In the genomic region with DNA sequence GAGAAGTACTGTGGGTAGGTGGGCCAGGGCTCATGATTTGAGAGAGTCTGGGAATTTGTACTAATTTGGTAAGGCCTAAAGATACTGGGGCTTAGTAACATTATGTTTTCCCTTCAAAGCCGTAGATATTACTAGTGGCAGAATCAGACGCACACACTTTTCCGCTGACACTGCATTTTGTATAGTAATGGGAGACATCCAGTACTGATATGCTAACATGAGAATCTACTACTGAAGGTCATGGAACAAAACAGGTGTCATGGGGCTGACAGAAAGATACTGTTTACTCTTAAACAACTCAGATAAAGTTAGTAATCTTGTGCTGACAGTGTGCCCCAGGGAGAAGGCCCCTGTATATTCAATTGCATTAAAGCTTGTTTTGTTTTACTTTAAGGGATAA, we compare ENCODE assay signal across 24 cellular contexts. TPM values are rescaled to one million over a fixed set of nuclear protein-coding genes. Genes with fewer than 3 reads are reported as not detected.
DNase-seq lines count a peak whose midpoint lies in the region; ATAC-seq, FAIRE-seq and TF ChIP-seq lines count a peak whose summit lies in the region.
"Had no signal": no experiment of that assay in that cellular context is flagged by ENCODE, and none has a peak within 500 bp of the region (broad histone marks: within the 10 kb centered on the region; RNA-seq: fewer than 3 reads in every experiment).

No MANE protein-coding gene starts in this region.

- no peak for FAIRE-seq in H1 (lab: Jason Lieb, UNC)
- FAIRE-seq: GM19239 had no signal

- no peak overlapping the region for H2BK5ac ChIP-seq in H1 (ENCODE audit: low read depth, low read length)

- peaks cover 81% of the 10 kb centered on the region for H3K4me1 Mint-ChIP-seq in activated CD4-positive, alpha-beta memory T cell treated with anti-CD3 and anti-CD28 coated beads, Interleukin-2, amount 10 ng/mL, durations not matched to agents 7 days and 5 days

- no peak overlapping the region for H4K5ac ChIP-seq in H1 (ENCODE audit: insufficient read length, low read depth, low read length)

- no peaks in the 10 kb centered on the region for H3K79me2 ChIP-seq in H1 (ENCODE audit: control insufficient read depth in 1 of 2, insufficient read depth in 2 of 2, low read length in 2 of 2)

- TF ChIP-seq CTCF in H1 (IDR thresholded peaks at IDR 0.05; ENCODE audit: control extremely low read depth in 1 of 3, insufficient read depth in 1 of 3, low read depth in 1 of 3, low read length in 3 of 3): no peak
- no peak for TF ChIP-seq CTCF in GM13976 (IDR thresholded peaks at IDR 0.05; ENCODE audit: borderline replicate concordance, control extremely low read depth, extremely low read depth, insufficient read depth, missing control alignments)

- no peak overlapping the region for H2AK5ac ChIP-seq in H1 (ENCODE audit: low read depth, low read length)

- H2AFZ ChIP-seq in H1 (ENCODE audit: low read length): no peak overlapping the region

- no peak overlapping the region for H3K14ac ChIP-seq in H1 (ENCODE audit: insufficient read length)

- no peak overlapping the region for H2BK15ac ChIP-seq in H1 (ENCODE audit: low read length)

- peaks cover 22% of the 10 kb centered on the region for H3K9me3 Mint-ChIP-seq in activated CD4-positive, alpha-beta memory T cell treated with anti-CD3 and anti-CD28 coated beads, Interleukin-2, amount 10 ng/mL, durations not matched to agents 7 days and 5 days

- no peak overlapping the region for H4K91ac ChIP-seq in H1 (replicated peaks; ENCODE audit: insufficient read length, low read length)

- H3K27me3 ChIP-seq in H1 (replicated peaks in 1 of 4; ENCODE audit: control insufficient read depth in 3 of 4, extremely low read depth in 1 of 4, insufficient read depth in 3 of 4, low read length in 3 of 4) (no peaks in the 10 kb centered on the region), thymus (ENCODE audit: control insufficient read depth, insufficient read depth) (no peaks in the 10 kb centered on the region)
- H3K27me3 ChIP-seq: suprapubic skin had no signal

- no peak overlapping the region for H4K8ac ChIP-seq in H1 (ENCODE audit: extremely low read depth, insufficient read depth, low read length)

- no peak overlapping the region for H3K56ac ChIP-seq in H1 (replicated peaks; ENCODE audit: insufficient read length, low read depth, low read length)

- H3K9me3 ChIP-seq in H1 (ENCODE audit: insufficient read depth in 2 of 2, low read depth in 1 of 2, low read length in 1 of 2) (no peaks in the 10 kb centered on the region), thymus (ENCODE audit: control insufficient read depth) (no peaks in the 10 kb centered on the region)
- H3K9me3 ChIP-seq: suprapubic skin had no signal

- WGBS in H1 (ENCODE audit: extremely low coverage in 1 of 2, insufficient coverage in 1 of 2, insufficient read length in 1 of 2, insufficient replicate concordance in 2 of 2, low coverage in 1 of 2, low lambda C conversion rate in 2 of 2, missing lambda C conversion rate in 1 of 2), 2 experiments: 82% methylated on average over 3 of the region's 3 CpGs; no CpG with 5 or more reads in 1 of the 2 experiments
- WGBS in thymus: 93% methylated on average over 3 of the region's 3 CpGs

- in situ Hi-C loops in GM13976 (cut with MboI; ENCODE audit: low sequenced_read_pairs, unreplicated experiment): no loop called here

- no peaks in the 10 kb centered on the region for H4K20me1 ChIP-seq in H1 (replicated peaks in 1 of 2; ENCODE audit: control insufficient read depth in 1 of 2, insufficient read depth in 2 of 2, low read length in 2 of 2)

- no peak for TF ChIP-seq RAD21 in H1 (IDR thresholded peaks at IDR 0.05 in 1 of 2, conservative IDR thresholded peaks at IDR 0.05 in 1 of 2; ENCODE audit: low read depth in 2 of 2, low read length in 2 of 2)

- no peak overlapping the region for H3K23ac ChIP-seq in H1 (ENCODE audit: insufficient read length)

- H2BK12ac ChIP-seq in H1 (ENCODE audit: low read depth, low read length): no peak overlapping the region

- TF ChIP-seq POLR2A in H1 (IDR thresholded peaks at IDR 0.05; ENCODE audit: control extremely low read depth in 1 of 2, low read depth in 2 of 2, low read length in 2 of 2): no peak

- H3K36me3 ChIP-seq in H1 (ENCODE audit: control insufficient read depth in 2 of 4, insufficient read depth in 4 of 4, low read length in 3 of 4) (no peaks in the 10 kb centered on the region), thymus (ENCODE audit: control insufficient read depth, insufficient read depth) (no peaks in the 10 kb centered on the region)
- H3K36me3 ChIP-seq: left ventricle myocardium inferior, suprapubic skin had no signal

- H3K79me1 ChIP-seq in H1 (ENCODE audit: low read depth, low read length): no peaks in the 10 kb centered on the region

- H3K27ac Mint-ChIP-seq in activated CD4-positive, alpha-beta memory T cell treated with anti-CD3 and anti-CD28 coated beads, Interleukin-2, amount 10 ng/mL, durations not matched to agents 7 days and 5 days: peak overlapping the region; percentile 90

- H3K18ac ChIP-seq in H1 (ENCODE audit: extremely low read depth, low read length): no peak overlapping the region

- peaks cover 49% of the 10 kb centered on the region for H3K36me3 Mint-ChIP-seq in activated CD4-positive, alpha-beta memory T cell treated with anti-CD3 and anti-CD28 coated beads, Interleukin-2, amount 10 ng/mL, durations not matched to agents 7 days and 5 days (ENCODE audit: low read depth)

- H2BK20ac ChIP-seq in H1 (ENCODE audit: low read length): no peak overlapping the region

- H3K27me3 Mint-ChIP-seq in activated CD4-positive, alpha-beta memory T cell treated with anti-CD3 and anti-CD28 coated beads, Interleukin-2, amount 10 ng/mL, durations not matched to agents 7 days and 5 days: no peaks in the 10 kb centered on the region

- H2BK120ac ChIP-seq in H1 (replicated peaks; ENCODE audit: low read depth, low read length): no peak overlapping the region

- H3K4me3 ChIP-seq in H1 (ENCODE audit: extremely low read depth in 1 of 4, insufficient read depth in 2 of 4, low read depth in 3 of 4, low read length in 4 of 4): no peak overlapping the region
- H3K4me3 ChIP-seq in thymus (ENCODE audit: low read length): no peak overlapping the region
- H3K4me3 ChIP-seq: left ventricle myocardium inferior, suprapubic skin had no signal

- H3K9ac ChIP-seq in H1 (replicated peaks in 1 of 4; ENCODE audit: extremely low read depth in 1 of 4, low read depth in 3 of 4, low read length in 3 of 4): no peak overlapping the region
- H3K9ac ChIP-seq: KMS-11 had no signal

- peak; percentile 47 for DNase-seq in stimulated activated CD4-positive, alpha-beta T cell treated with anti-CD3 and anti-CD28 coated beads, Interleukin-2, amount 100 ng/mL, for 4 hours (ENCODE audit: low read depth)
- no peak for DNase-seq in stimulated activated CD4-positive, alpha-beta T cell treated with anti-CD3 and anti-CD28 coated beads, Interleukin-4, amount 100 ng/mL, for 1 hour
- DNase-seq in activated CD4-positive, alpha-beta memory T cell treated with anti-CD3 and anti-CD28 coated beads, Interleukin-2, amount 10 ng/mL, durations not matched to agents 7 days and 5 days: no peak
- DNase-seq in H1 (ENCODE audit: low read depth in 1 of 2, low spot score in 2 of 2) (no peak), dermis blood vessel endothelial cell (no peak), GM13976 (ENCODE audit: low spot score) (no peak)
- DNase-seq: aorta, Calu3, cerebellar nuclear complex, glutamatergic neuron, H7, left ventricle myocardium inferior, NCI-H1092 treated with DMSO at 0.1 percent for 48 hours, NCI-H69 had no signal

- no peak overlapping the region for H3K4me3 Mint-ChIP-seq in activated CD4-positive, alpha-beta memory T cell treated with anti-CD3 and anti-CD28 coated beads, Interleukin-2, amount 10 ng/mL, durations not matched to agents 7 days and 5 days

- POLR2A ChIA-PET in activated CD4-positive, alpha-beta memory T cell treated with anti-CD3 and anti-CD28 coated beads, Interleukin-2, amount 10 ng/mL, durations not matched to agents 7 days and 5 days (lab: Charles Lee): interaction anchor here (0.7 to 4.5 kb wide), 13 partner anchors 8 to 252 kb away, joined by 3 to 108 read pairs (median 4); a partner anchor contains a TSS
- POLR2A ChIA-PET in H1 (lab: Charles Lee; ENCODE audit: partially characterized antibody): no interaction called here

- H3K4me2 ChIP-seq in H1 (ENCODE audit: insufficient read depth in 1 of 2, low read depth in 2 of 2, low read length in 2 of 2): no peak overlapping the region
- H3K4me2 ChIP-seq: KMS-11 had no signal

- ATAC-seq in HG02610 (IDR thresholded peaks at IDR 0.05; ENCODE audit: unreplicated experiment): no peak
- ATAC-seq: Right ventricle myocardium inferior, sciatic nerve had no signal

- CTCF ChIA-PET in activated CD4-positive, alpha-beta memory T cell treated with anti-CD3 and anti-CD28 coated beads, Interleukin-2, amount 10 ng/mL, durations not matched to agents 7 days and 5 days (lab: Charles Lee): interaction anchor here (0.8 to 4.6 kb wide), 5 partner anchors 11 to 55 kb away, joined by 3 to 35 read pairs (median 4); a partner anchor contains a TSS
- CTCF ChIA-PET in H1 (lab: Charles Lee; ENCODE audit: partially characterized antibody): interaction anchor here (0.6 kb wide), 1 partner anchor 275 kb away, joined by 3 read pairs; no protein-coding TSS in a partner anchor

- no peak overlapping the region for H3K4ac ChIP-seq in H1 (replicated peaks; ENCODE audit: insufficient read length, low read depth, low read length)

- no peak for TF ChIP-seq EP300 in H1 (IDR thresholded peaks at IDR 0.05; ENCODE audit: borderline replicate concordance in 1 of 2, low read depth in 2 of 2, low read length in 2 of 2)

- H3K27ac ChIP-seq in H1 (ENCODE audit: low read depth, low read length) (no peak overlapping the region), thymus (ENCODE audit: low read depth) (peak overlapping the region; percentile 15)
- H3K27ac ChIP-seq: KMS-11, left ventricle myocardium inferior, suprapubic skin, VCaP had no signal

- no peaks in the 10 kb centered on the region for H3K4me1 ChIP-seq in H1 (replicated peaks in 1 of 4; ENCODE audit: control insufficient read depth in 3 of 4, insufficient read depth in 4 of 4, low read length in 3 of 4)
- peaks cover 4% of the 10 kb centered on the region for H3K4me1 ChIP-seq in thymus (ENCODE audit: control insufficient read depth, insufficient read depth, low read length)
- H3K4me1 ChIP-seq: suprapubic skin had no signal

- no peaks in the 10 kb centered on the region for H3K23me2 ChIP-seq in H1 (ENCODE audit: low read depth, low read length)

RNA-seq across cellular contexts. Expression of a gene that starts 11.1 kb away (rescaled TPM):
- total RNA-seq in activated CD4-positive, alpha-beta memory T cell treated with anti-CD3 and anti-CD28 coated beads, Interleukin-2, amount 10 ng/mL, durations not matched to agents 7 days and 5 days: 100 to 1,000 TPM; 169 to 171 TPM
- total RNA-seq in H1 (2021; fragmentation: NEBNext Ultra II Directional; extraction: Animal tissue kit (Norgen Biotek cat#: 25700)): not detected in 2 replicates
- polyA plus RNA-seq in H1 (2011; rRNA removed) (not detected in 2 replicates), thymus (69.0 TPM)
- polyA plus RNA-seq in H1 (2011; cell fraction: cytosol; rRNA removed): not detected
- polyA plus RNA-seq in H1 (2011; cell fraction: nucleus; rRNA removed): not detected
- polyA plus RNA-seq in H1 (2012, experiment 1 of 2): not detected in 4 replicates
- polyA plus RNA-seq in H1 (2012, experiment 2 of 2): not detected
- polyA plus RNA-seq in H1 (2013, experiment 1 of 2): not detected
- polyA plus RNA-seq in H1 (2013, experiment 2 of 2): 0.04 TPM
- polyA minus RNA-seq in H1 (2011; rRNA and poly(A)+ RNA removed): not detected in 2 replicates
- not detected for polyA minus RNA-seq in H1 (2011; cell fraction: cytosol; rRNA and poly(A)+ RNA removed)
- not detected for polyA minus RNA-seq in H1 (2011; cell fraction: nucleus; rRNA and poly(A)+ RNA removed)
- total RNA-seq in dermis blood vessel endothelial cell: 111 and 145 TPM in 2 replicates
- total RNA-seq: Calu3, fibroblast of lung, H7, osteocyte had no signal
- polyA plus RNA-seq: fibroblast of lung had no signal

RNA-seq across cellular contexts. Expression of a gene that starts 53.2 kb away (rescaled TPM):
- 10 to 100 TPM; 25.1 to 26.4 TPM for total RNA-seq in activated CD4-positive, alpha-beta memory T cell treated with anti-CD3 and anti-CD28 coated beads, Interleukin-2, amount 10 ng/mL, durations not matched to agents 7 days and 5 days
- total RNA-seq in H1 (2021; fragmentation: NEBNext Ultra II Directional; extraction: Animal tissue kit (Norgen Biotek cat#: 25700)): not detected in 2 replicates
- polyA plus RNA-seq in H1 (2011; rRNA removed) (not detected in 2 replicates), thymus (7.9 TPM)
- not detected for polyA plus RNA-seq in H1 (2011; cell fraction: cytosol; rRNA removed)
- polyA plus RNA-seq in H1 (2011; cell fraction: nucleus; rRNA removed): not detected
- not detected in 4 replicates for polyA plus RNA-seq in H1 (2012, experiment 1 of 2)
- not detected for polyA plus RNA-seq in H1 (2012, experiment 2 of 2)
- not detected for polyA plus RNA-seq in H1 (2013, experiment 1 of 2)
- 0.02 TPM for polyA plus RNA-seq in H1 (2013, experiment 2 of 2)
- polyA minus RNA-seq in H1 (2011; rRNA and poly(A)+ RNA removed): not detected in 2 replicates
- not detected for polyA minus RNA-seq in H1 (2011; cell fraction: cytosol; rRNA and poly(A)+ RNA removed)
- 0.20 TPM for polyA minus RNA-seq in H1 (2011; cell fraction: nucleus; rRNA and poly(A)+ RNA removed)
- total RNA-seq in dermis blood vessel endothelial cell: 157 and 178 TPM in 2 replicates
- total RNA-seq: Calu3, H7, osteocyte had no signal
- polyA plus RNA-seq: fibroblast of lung had no signal

Comparison
In these comparisons a context has a peak if more than half of its experiments do, and no peak if none do; other contexts are left out.
1. RNA of a gene that starts 11.1 kb away (total RNA-seq): 169 to 171 TPM in activated CD4-positive, alpha-beta memory T cell treated with anti-CD3 and anti-CD28 coated beads, Interleukin-2, amount 10 ng/mL, durations not matched to agents 7 days and 5 days and 111 to 145 TPM in dermis blood vessel endothelial cell; not detected in H1; every median in the first group is over 100 times any median in the second.
2. RNA of a gene that starts 53.2 kb away (total RNA-seq): 157 to 178 TPM in dermis blood vessel endothelial cell and 25.1 to 26.4 TPM in activated CD4-positive, alpha-beta memory T cell treated with anti-CD3 and anti-CD28 coated beads, Interleukin-2, amount 10 ng/mL, durations not matched to agents 7 days and 5 days; not detected in H1; every median in the first group is over 10 times any median in the second.